Comparison of ENCODE assay signal across 1 cellular context in the genomic region with DNA sequence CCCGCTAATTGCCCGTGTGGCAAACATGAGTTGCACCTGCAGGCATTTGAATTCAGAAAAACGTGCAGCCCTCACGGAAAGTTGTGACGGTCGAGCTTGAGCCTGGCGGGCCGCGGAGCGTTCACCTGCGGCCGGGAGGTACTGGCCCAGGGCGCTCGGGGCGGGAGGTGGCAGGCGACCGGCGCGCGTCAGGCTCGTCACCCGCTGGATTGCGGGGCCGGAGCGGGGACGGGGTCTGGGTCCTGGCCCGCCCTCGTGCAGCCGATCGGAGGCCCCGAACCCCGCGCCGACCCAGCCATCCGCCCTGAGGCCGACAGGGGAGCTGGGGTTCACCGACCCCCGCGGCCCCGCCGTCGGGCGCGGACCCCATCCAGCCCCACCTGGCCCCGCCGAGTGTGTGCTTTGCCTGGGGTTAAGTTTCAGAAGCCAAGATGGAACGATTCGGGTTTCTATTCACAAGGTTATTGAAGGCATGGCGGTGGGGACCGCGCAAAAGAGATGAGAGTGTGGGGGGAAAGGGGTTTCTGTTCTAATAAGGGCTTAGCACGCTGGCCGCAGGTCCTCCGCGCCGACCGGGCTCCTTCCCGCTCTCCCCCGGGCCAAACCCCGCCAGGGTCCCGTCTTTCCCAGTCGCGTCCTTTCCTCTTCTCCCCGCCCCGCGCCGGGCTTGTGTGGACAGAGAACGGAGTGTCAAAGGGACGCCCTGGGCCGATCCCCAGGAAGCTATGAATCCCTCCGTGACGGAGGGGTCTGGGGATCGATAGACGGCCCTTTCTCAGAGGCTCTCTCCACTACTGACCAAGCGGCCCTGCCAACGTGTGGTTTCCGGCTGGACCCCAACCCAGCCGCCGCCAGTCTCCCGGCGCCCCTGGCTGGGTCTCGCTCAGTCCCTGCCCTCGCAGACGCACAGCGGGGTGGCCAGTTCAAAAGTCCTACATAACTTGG.
TF ChIP-seq lines count a peak whose summit lies in the region.

No MANE protein-coding gene starts in this region.

TF ChIP-seq in HepG2, 621 proteins besides CTCF, POLR2A, EP300 and RAD21 (continued from another document and continues in another):
- TF ChIP-seq, protein P1, sequence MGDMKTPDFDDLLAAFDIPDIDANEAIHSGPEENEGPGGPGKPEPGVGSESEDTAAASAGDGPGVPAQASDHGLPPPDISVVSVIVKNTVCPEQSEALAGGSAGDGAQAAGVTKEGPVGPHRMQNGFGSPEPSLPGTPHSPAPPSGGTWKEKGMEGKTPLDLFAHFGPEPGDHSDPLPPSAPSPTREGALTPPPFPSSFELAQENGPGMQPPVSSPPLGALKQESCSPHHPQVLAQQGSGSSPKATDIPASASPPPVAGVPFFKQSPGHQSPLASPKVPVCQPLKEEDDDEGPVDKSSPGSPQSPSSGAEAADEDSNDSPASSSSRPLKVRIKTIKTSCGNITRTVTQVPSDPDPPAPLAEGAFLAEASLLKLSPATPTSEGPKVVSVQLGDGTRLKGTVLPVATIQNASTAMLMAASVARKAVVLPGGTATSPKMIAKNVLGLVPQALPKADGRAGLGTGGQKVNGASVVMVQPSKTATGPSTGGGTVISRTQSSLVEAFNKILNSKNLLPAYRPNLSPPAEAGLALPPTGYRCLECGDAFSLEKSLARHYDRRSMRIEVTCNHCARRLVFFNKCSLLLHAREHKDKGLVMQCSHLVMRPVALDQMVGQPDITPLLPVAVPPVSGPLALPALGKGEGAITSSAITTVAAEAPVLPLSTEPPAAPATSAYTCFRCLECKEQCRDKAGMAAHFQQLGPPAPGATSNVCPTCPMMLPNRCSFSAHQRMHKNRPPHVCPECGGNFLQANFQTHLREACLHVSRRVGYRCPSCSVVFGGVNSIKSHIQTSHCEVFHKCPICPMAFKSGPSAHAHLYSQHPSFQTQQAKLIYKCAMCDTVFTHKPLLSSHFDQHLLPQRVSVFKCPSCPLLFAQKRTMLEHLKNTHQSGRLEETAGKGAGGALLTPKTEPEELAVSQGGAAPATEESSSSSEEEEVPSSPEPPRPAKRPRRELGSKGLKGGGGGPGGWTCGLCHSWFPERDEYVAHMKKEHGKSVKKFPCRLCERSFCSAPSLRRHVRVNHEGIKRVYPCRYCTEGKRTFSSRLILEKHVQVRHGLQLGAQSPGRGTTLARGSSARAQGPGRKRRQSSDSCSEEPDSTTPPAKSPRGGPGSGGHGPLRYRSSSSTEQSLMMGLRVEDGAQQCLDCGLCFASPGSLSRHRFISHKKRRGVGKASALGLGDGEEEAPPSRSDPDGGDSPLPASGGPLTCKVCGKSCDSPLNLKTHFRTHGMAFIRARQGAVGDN (CRISPR knock-in tag; IDR thresholded peaks at IDR 0.05), result peak; percentile 61
- TF ChIP-seq KAT8 (CRISPR knock-in tag; IDR thresholded peaks at IDR 0.05) (no peak), HOXA3 (CRISPR knock-in tag; IDR thresholded peaks at IDR 0.05) (peak; percentile 6; the same call in 1 of the 2 replicates), HDAC6 (IDR thresholded peaks at IDR 0.05; ENCODE audit: low read depth, low read length) (no peak), TOE1 (CRISPR knock-in tag; IDR thresholded peaks at IDR 0.05) (no peak), SMARCC2 (IDR thresholded peaks at IDR 0.05) (no peak), CBX1 (IDR thresholded peaks at IDR 0.05; ENCODE audit: low read depth) (no peak), ZNF350 (CRISPR knock-in tag; IDR thresholded peaks at IDR 0.05; ENCODE audit: borderline replicate concordance, low read depth) (0 out of 2 replicates have a peak, but pooled peaks have one; percentile 12), HNRNPUL1 (IDR thresholded peaks at IDR 0.05; ENCODE audit: low read depth, low read length) (no peak), ZNF841 (CRISPR knock-in tag; IDR thresholded peaks at IDR 0.05; ENCODE audit: borderline replicate concordance) (no peak), GATA4 (IDR thresholded peaks at IDR 0.05; ENCODE audit: borderline replicate concordance, low read depth) (no peak), GABPB1 (CRISPR knock-in tag; IDR thresholded peaks at IDR 0.05) (peak; percentile 33; the same call in 1 of the 2 replicates), ZNF672 (CRISPR knock-in tag; IDR thresholded peaks at IDR 0.05) (no peak), ZSCAN29 (CRISPR knock-in tag; conservative IDR thresholded peaks at IDR 0.05) (peak; percentile 82)
- TF ChIP-seq, protein P2, sequence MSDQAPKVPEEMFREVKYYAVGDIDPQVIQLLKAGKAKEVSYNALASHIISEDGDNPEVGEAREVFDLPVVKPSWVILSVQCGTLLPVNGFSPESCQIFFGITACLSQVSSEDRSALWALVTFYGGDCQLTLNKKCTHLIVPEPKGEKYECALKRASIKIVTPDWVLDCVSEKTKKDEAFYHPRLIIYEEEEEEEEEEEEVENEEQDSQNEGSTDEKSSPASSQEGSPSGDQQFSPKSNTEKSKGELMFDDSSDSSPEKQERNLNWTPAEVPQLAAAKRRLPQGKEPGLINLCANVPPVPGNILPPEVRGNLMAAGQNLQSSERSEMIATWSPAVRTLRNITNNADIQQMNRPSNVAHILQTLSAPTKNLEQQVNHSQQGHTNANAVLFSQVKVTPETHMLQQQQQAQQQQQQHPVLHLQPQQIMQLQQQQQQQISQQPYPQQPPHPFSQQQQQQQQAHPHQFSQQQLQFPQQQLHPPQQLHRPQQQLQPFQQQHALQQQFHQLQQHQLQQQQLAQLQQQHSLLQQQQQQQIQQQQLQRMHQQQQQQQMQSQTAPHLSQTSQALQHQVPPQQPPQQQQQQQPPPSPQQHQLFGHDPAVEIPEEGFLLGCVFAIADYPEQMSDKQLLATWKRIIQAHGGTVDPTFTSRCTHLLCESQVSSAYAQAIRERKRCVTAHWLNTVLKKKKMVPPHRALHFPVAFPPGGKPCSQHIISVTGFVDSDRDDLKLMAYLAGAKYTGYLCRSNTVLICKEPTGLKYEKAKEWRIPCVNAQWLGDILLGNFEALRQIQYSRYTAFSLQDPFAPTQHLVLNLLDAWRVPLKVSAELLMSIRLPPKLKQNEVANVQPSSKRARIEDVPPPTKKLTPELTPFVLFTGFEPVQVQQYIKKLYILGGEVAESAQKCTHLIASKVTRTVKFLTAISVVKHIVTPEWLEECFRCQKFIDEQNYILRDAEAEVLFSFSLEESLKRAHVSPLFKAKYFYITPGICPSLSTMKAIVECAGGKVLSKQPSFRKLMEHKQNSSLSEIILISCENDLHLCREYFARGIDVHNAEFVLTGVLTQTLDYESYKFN (CRISPR knock-in tag; conservative IDR thresholded peaks at IDR 0.05), result 0 out of 2 replicates have a peak, but pooled peaks have one; percentile 23
- TF ChIP-seq, protein P3, sequence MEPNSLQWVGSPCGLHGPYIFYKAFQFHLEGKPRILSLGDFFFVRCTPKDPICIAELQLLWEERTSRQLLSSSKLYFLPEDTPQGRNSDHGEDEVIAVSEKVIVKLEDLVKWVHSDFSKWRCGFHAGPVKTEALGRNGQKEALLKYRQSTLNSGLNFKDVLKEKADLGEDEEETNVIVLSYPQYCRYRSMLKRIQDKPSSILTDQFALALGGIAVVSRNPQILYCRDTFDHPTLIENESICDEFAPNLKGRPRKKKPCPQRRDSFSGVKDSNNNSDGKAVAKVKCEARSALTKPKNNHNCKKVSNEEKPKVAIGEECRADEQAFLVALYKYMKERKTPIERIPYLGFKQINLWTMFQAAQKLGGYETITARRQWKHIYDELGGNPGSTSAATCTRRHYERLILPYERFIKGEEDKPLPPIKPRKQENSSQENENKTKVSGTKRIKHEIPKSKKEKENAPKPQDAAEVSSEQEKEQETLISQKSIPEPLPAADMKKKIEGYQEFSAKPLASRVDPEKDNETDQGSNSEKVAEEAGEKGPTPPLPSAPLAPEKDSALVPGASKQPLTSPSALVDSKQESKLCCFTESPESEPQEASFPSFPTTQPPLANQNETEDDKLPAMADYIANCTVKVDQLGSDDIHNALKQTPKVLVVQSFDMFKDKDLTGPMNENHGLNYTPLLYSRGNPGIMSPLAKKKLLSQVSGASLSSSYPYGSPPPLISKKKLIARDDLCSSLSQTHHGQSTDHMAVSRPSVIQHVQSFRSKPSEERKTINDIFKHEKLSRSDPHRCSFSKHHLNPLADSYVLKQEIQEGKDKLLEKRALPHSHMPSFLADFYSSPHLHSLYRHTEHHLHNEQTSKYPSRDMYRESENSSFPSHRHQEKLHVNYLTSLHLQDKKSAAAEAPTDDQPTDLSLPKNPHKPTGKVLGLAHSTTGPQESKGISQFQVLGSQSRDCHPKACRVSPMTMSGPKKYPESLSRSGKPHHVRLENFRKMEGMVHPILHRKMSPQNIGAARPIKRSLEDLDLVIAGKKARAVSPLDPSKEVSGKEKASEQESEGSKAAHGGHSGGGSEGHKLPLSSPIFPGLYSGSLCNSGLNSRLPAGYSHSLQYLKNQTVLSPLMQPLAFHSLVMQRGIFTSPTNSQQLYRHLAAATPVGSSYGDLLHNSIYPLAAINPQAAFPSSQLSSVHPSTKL (CRISPR knock-in tag; IDR thresholded peaks at IDR 0.05), result no peak
- TF ChIP-seq, protein P4, sequence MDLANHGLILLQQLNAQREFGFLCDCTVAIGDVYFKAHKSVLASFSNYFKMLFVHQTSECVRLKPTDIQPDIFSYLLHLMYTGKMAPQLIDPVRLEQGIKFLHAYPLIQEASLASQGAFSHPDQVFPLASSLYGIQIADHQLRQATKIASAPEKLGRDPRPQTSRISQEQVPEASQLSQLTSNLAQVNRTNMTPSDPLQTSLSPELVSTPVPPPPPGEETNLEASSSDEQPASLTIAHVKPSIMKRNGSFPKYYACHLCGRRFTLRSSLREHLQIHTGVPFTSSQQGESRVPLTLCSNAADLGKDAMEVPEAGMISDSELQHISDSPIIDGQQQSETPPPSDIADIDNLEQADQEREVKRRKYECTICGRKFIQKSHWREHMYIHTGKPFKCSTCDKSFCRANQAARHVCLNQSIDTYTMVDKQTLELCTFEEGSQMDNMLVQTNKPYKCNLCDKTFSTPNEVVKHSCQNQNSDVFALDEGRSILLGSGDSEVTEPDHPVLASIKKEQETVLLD (CRISPR knock-in tag; IDR thresholded peaks at IDR 0.05; ENCODE audit: low read depth), result no peak
- TF ChIP-seq, protein P5, sequence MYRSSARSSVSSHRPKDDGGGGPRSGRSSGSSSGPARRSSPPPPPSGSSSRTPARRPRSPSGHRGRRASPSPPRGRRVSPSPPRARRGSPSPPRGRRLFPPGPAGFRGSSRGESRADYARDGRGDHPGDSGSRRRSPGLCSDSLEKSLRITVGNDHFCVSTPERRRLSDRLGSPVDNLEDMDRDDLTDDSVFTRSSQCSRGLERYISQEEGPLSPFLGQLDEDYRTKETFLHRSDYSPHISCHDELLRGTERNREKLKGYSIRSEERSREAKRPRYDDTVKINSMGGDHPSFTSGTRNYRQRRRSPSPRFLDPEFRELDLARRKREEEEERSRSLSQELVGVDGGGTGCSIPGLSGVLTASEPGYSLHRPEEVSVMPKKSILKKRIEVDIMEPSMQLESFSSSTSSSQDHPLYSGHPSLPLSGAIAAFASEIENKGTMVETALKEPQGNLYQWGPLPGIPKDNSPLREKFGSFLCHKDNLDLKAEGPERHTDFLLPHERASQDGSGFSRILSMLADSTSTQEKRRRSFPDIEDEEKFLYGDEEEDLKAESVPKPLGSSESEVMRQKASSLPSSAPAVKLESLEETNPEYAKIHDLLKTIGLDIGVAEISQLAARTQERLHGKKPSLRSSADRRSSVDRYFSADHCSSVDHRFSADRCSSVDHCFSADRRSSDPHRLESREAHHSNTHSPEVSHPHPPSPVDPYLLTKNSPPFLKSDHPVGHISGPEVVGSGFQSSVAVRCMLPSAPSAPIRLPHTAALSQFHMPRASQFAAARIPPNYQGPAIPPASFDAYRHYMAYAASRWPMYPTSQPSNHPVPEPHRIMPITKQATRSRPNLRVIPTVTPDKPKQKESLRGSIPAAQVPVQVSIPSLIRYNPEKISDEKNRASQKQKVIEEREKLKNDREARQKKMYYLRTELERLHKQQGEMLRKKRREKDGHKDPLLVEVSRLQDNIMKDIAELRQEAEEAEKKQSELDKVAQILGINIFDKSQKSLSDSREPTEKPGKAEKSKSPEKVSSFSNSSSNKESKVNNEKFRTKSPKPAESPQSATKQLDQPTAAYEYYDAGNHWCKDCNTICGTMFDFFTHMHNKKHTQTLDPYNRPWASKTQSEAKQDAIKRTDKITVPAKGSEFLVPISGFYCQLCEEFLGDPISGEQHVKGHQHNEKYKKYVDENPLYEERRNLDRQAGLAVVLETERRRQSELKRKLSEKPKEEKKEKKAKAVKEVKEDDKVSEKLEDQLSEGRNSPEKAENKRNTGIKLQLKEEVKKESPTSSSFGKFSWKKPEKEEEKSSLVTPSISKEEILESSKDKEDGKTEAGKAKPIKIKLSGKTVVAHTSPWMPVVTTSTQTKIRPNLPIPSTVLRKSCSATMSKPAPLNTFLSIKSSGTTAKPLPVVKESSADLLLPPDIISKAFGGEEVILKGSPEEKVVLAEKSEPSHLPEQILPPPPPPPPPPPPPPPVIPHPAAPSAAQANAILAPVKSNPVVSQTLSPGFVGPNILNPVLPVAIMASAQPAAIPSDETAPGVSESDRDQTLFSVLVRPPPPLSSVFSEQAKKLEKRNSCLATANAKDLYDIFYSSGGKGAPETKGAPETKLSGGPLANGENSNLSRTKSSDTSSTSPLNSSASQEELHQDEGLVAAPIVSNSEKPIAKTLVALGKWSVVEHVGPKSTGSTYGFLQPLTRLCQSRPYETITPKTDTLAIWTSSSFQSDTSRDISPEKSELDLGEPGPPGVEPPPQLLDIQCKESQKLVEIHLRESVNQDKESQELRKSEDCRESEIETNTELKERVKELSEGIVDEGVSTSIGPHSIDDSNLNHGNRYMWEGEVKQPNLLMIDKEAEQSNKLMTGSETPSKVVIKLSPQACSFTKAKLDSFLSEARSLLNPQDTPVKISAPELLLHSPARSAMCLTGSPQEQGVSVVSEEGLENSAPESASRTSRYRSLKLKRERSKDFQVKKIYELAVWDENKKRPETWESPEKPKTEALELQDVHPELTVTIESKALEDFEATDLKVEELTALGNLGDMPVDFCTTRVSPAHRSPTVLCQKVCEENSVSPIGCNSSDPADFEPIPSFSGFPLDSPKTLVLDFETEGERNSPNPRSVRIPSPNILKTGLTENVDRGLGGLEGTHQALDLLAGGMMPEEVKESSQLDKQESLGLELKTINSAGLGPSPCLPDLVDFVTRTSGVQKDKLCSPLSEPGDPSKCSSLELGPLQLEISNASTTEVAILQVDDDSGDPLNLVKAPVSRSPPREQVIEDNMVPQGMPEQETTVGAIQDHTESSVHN (CRISPR knock-in tag; IDR thresholded peaks at IDR 0.05), result no peak
